ENCODE assay signal across 12 cellular contexts in genomic region chr7:38863609-38864291, GRCh38. TPM values are rescaled to one million over a fixed set of nuclear protein-coding genes. Genes with fewer than 3 reads are reported as not detected.
DNase-seq lines count a peak whose midpoint lies in the region; ATAC-seq and TF ChIP-seq lines count a peak whose summit lies in the region.
"Had no signal": no experiment of that assay in that cellular context is flagged by ENCODE, and none has a peak within 500 bp of the region (broad histone marks: within the 10 kb centered on the region; RNA-seq: fewer than 3 reads in every experiment).

No MANE protein-coding gene starts in this region.

- H3K36me3 Mint-ChIP-seq in naive thymus-derived CD4-positive, alpha-beta T cell = peaks cover 0 to 37% (median 24%) of the 10 kb centered on the region in 5 donors

- H3K56ac ChIP-seq in IMR-90 (ENCODE audit: extremely low read depth, insufficient read depth, low read length) = no peak overlapping the region

- H3K14ac ChIP-seq in IMR-90 (replicated peaks; ENCODE audit: low read depth, low read length) = no peak overlapping the region

- H4K20me1 ChIP-seq in IMR-90 (ENCODE audit: insufficient read depth, low read length) = no peaks in the 10 kb centered on the region

- no peaks in the 10 kb centered on the region for H3K9me3 Mint-ChIP-seq in naive thymus-derived CD4-positive, alpha-beta T cell
- H3K9me3 Mint-ChIP-seq: activated naive CD4-positive, alpha-beta T cell treated with anti-CD3 and anti-CD28 coated beads for 36 hours had no signal

- BruUV-seq in IMR-90 (replicated peaks; lab: Mats Ljungman, UMichigan) = no TSS peak

- no peak for TF ChIP-seq EP300 in stomach (IDR thresholded peaks at IDR 0.05)

- POLR2A ChIA-PET in IMR-90 (lab: Charles Lee; ENCODE audit: unreplicated experiment) = no interaction called here
- POLR2A ChIA-PET in naive thymus-derived CD4-positive, alpha-beta T cell (lab: Charles Lee) = no interaction called here

- H3K79me1 ChIP-seq in IMR-90 (ENCODE audit: low read depth in 1 of 2, low read length in 2 of 2) = peaks cover 0 to 3% of the 10 kb centered on the region in 2 experiments; a peak in 2 of 4 replicates

- no peak overlapping the region for H2BK5ac ChIP-seq in IMR-90 (ENCODE audit: low read depth, low read length, poor library complexity, severe bottlenecking)

- no peak overlapping the region for H4K8ac ChIP-seq in IMR-90 (ENCODE audit: low read depth in 2 of 2, low read length in 2 of 2)

- H3K4me1 ChIP-seq in IMR-90 (ENCODE audit: control insufficient read depth, insufficient read depth, low read length) = no peaks in the 10 kb centered on the region
- H3K4me1 ChIP-seq in stomach = peaks cover 0 to 3% (median 0%) of the 10 kb centered on the region in 4 donors
- H3K4me1 ChIP-seq in naive thymus-derived CD4-positive, alpha-beta T cell (ENCODE audit: control insufficient read depth in 2 of 2, insufficient read depth in 2 of 2, low read length in 2 of 2) = no peaks in the 10 kb centered on the region
- H3K4me1 ChIP-seq in SJCRH30 = peaks cover 6% of the 10 kb centered on the region; the same call in 1 of the 2 replicates

- no peak overlapping the region for H3K9ac ChIP-seq in IMR-90 (ENCODE audit: low read depth, low read length)
- H3K9ac ChIP-seq: GM23248 had no signal

- H2AFZ ChIP-seq in IMR-90 (replicated peaks; ENCODE audit: low read length, poor library complexity) = no peak overlapping the region
- H2AFZ ChIP-seq: GM23248 had no signal

- H3K27me3 ChIP-seq in IMR-90 (ENCODE audit: control insufficient read depth, insufficient read depth, low read length) = no peaks in the 10 kb centered on the region
- H3K27me3 ChIP-seq in stomach = no peaks in the 10 kb centered on the region
- H3K27me3 ChIP-seq in naive thymus-derived CD4-positive, alpha-beta T cell (ENCODE audit: control insufficient read depth in 2 of 2, insufficient read depth in 2 of 2, low read length in 2 of 2) = no peaks in the 10 kb centered on the region
- H3K27me3 ChIP-seq in SJCRH30 = no peaks in the 10 kb centered on the region
- H3K27me3 ChIP-seq: transverse colon had no signal

- H3K23ac ChIP-seq in IMR-90 (ENCODE audit: low read depth, low read length) = no peak overlapping the region

- no peak for ATAC-seq in IMR-90 (ENCODE audit: low read depth)
- no peak for ATAC-seq in naive thymus-derived CD4-positive, alpha-beta T cell
- ATAC-seq: activated CD4-positive, CD25-positive, alpha-beta regulatory T cell treated with anti-CD3 and anti-CD28 coated beads, Interleukin-2, amount 50 U/mL, for 24 hours had no signal

- H3K18ac ChIP-seq in IMR-90 (ENCODE audit: low read depth, low read length) = no peak overlapping the region

- intact Hi-C loops in IMR-90 (cut with micrococcal nuclease) (no loop called here), head of caudate nucleus (cut with DNase I) (no loop called here), stomach (cut with DNase I; ENCODE audit: low total_unique reads) (no loop called here)
- intact Hi-C loops in naive thymus-derived CD4-positive, alpha-beta T cell (cut with micrococcal nuclease) = no loop called here

- H2BK15ac ChIP-seq in IMR-90 (ENCODE audit: low read depth, low read length) = no peak overlapping the region

- H3K9me1 ChIP-seq in IMR-90 (ENCODE audit: insufficient read depth, low read length) = no peaks in the 10 kb centered on the region; the same call in 1 of the 2 replicates

- DNase-seq in IMR-90 (no peak), NCI-H748 (lab: John Stamatoyannopoulos, UW; ENCODE audit: unreplicated experiment) (peak; percentile 71), head of caudate nucleus (peak in 34 of 42 donors; percentile 9 to 78 (median 46)), stomach (peak; percentile 33), inferior parietal cortex (ENCODE audit: extremely low spot score) (no peak), SJCRH30 (no peak)
- no peak for DNase-seq in naive thymus-derived CD4-positive, alpha-beta T cell
- DNase-seq: activated naive CD4-positive, alpha-beta T cell treated with anti-CD3 and anti-CD28 coated beads for 36 hours; occipital lobe; transverse colon had no signal

- no peak overlapping the region for H3K4me2 ChIP-seq in IMR-90 (ENCODE audit: low read depth, low read length)

- no peak overlapping the region for H2BK120ac ChIP-seq in IMR-90 (ENCODE audit: low read depth, low read length)

- no peak overlapping the region for H4K5ac ChIP-seq in IMR-90 (ENCODE audit: low read depth, low read length)

- H2BK20ac ChIP-seq in IMR-90 (ENCODE audit: low read depth, low read length) = no peak overlapping the region

- no peak overlapping the region for H2AK5ac ChIP-seq in IMR-90 (ENCODE audit: low read depth, low read length)

- H4K91ac ChIP-seq in IMR-90 (ENCODE audit: insufficient read depth, low read depth, low read length) = no peak overlapping the region

- no peak overlapping the region for H3K4me3 Mint-ChIP-seq in naive thymus-derived CD4-positive, alpha-beta T cell
- H3K4me3 Mint-ChIP-seq: activated naive CD4-positive, alpha-beta T cell treated with anti-CD3 and anti-CD28 coated beads for 36 hours had no signal

- no peak for TF ChIP-seq RAD21 in IMR-90 (IDR thresholded peaks at IDR 0.05; ENCODE audit: low read length)

- CTCF ChIA-PET in IMR-90 (lab: Yijun Ruan, JAX) = no interaction called here
- CTCF ChIA-PET in naive thymus-derived CD4-positive, alpha-beta T cell (lab: Charles Lee) = no interaction called here

- in situ Hi-C loops in IMR-90 (cut with MboI; ENCODE audit: low sequenced_read_pairs) = no loop called here

- H3K4me1 Mint-ChIP-seq in naive thymus-derived CD4-positive, alpha-beta T cell = peaks cover 0 to 4% (median 0%) of the 10 kb centered on the region in 7 donors

- H2AK9ac ChIP-seq in IMR-90 (replicated peaks; ENCODE audit: low read depth, low read length, poor library complexity) = no peak overlapping the region

- TF ChIP-seq CTCF in IMR-90 (conservative IDR thresholded peaks at IDR 0.05; ENCODE audit: low read depth, low read length) = no peak
- no peak for TF ChIP-seq CTCF in stomach (IDR thresholded peaks at IDR 0.05)

- WGBS in IMR-90 (ENCODE audit: extremely low coverage in 2 of 2, insufficient read length in 1 of 2), 2 experiments = no CpG with 5 or more reads among the region's 7 CpGs
- 45 to 72% (median 57%) methylated on average over 7 of the region's 7 CpGs for WGBS in stomach, 5 donors

- H3K4ac ChIP-seq in IMR-90 (ENCODE audit: low read depth, low read length) = no peak overlapping the region

- no peaks in the 10 kb centered on the region for H3K27me3 Mint-ChIP-seq in naive thymus-derived CD4-positive, alpha-beta T cell

- TF ChIP-seq POLR2A in IMR-90 (IDR thresholded peaks at IDR 0.05; ENCODE audit: low read depth, low read length) (no peak), stomach (IDR thresholded peaks at IDR 0.05) (no peak)

- H3K36me3 ChIP-seq in IMR-90 (ENCODE audit: control insufficient read depth, insufficient read depth, low read length) (peaks cover 12% of the 10 kb centered on the region), stomach (peaks cover 3 to 54% (median 35%) of the 10 kb centered on the region in 4 donors), SJCRH30 (peaks cover 10% of the 10 kb centered on the region; the same call in 1 of the 2 replicates)
- peaks cover 0 to 28% (median 5%) of the 10 kb centered on the region in 3 experiments for H3K36me3 ChIP-seq in naive thymus-derived CD4-positive, alpha-beta T cell (ENCODE audit: control insufficient read depth in 2 of 3, insufficient read depth in 3 of 3, low read length in 3 of 3)

- peak overlapping the region in 1 of 9 donors; percentile 48 for H3K27ac Mint-ChIP-seq in naive thymus-derived CD4-positive, alpha-beta T cell
- H3K27ac Mint-ChIP-seq: activated naive CD4-positive, alpha-beta T cell treated with anti-CD3 and anti-CD28 coated beads for 36 hours had no signal

- no peaks in the 10 kb centered on the region for H3K9me3 ChIP-seq in IMR-90 (ENCODE audit: control insufficient read depth, insufficient read depth, low read length)
- H3K9me3 ChIP-seq in stomach = no peaks in the 10 kb centered on the region
- H3K9me3 ChIP-seq in naive thymus-derived CD4-positive, alpha-beta T cell (ENCODE audit: control insufficient read depth in 2 of 3, low read length in 3 of 3) = no peaks in the 10 kb centered on the region
- no peaks in the 10 kb centered on the region for H3K9me3 ChIP-seq in SJCRH30 (replicated peaks)
- H3K9me3 ChIP-seq: transverse colon had no signal

- H3K4me3 ChIP-seq in IMR-90 (ENCODE audit: insufficient read depth, low read depth, low read length) = no peak overlapping the region
- H3K4me3 ChIP-seq in stomach = no peak overlapping the region
- H3K4me3 ChIP-seq in naive thymus-derived CD4-positive, alpha-beta T cell (ENCODE audit: low read length) = no peak overlapping the region
- no peak overlapping the region for H3K4me3 ChIP-seq in SJCRH30
- H3K4me3 ChIP-seq: GM23248, transverse colon had no signal

- dilution Hi-C loops in IMR-90 (cut with HindIII; ENCODE audit: low sequenced_read_pairs, unreplicated experiment) = no loop called here

- no peak overlapping the region for H3K27ac ChIP-seq in IMR-90 (ENCODE audit: insufficient read depth, low read length)
- no peak overlapping the region for H3K27ac ChIP-seq in stomach
- no peak overlapping the region for H3K27ac ChIP-seq in naive thymus-derived CD4-positive, alpha-beta T cell (ENCODE audit: low read depth, low read length)
- H3K27ac ChIP-seq in SJCRH30 = no peak overlapping the region
- H3K27ac ChIP-seq: GM23248, transverse colon had no signal

TF ChIP-seq in IMR-90, 13 proteins besides CTCF, POLR2A, EP300 and RAD21:
- no peak for TF ChIP-seq ELK1 (IDR thresholded peaks at IDR 0.05; ENCODE audit: borderline replicate concordance, low read depth, low read length)
- peak; percentile 64 for TF ChIP-seq CEBPB (IDR thresholded peaks at IDR 0.05; ENCODE audit: low read depth, low read length)

RNA-seq across cellular contexts. Expression of gene VPS41, which starts 45.2 kb away (rescaled TPM):
- total RNA-seq in IMR-90 (2012; rRNA removed) (28.0 and 51.9 TPM in 2 replicates), stomach (100 to 1,000 TPM in 1 of 5 donors, 10 to 100 TPM in 4; 41.1 to 122 (median 53.1) TPM)
- polyA plus RNA-seq in IMR-90 (2012; rRNA removed) (11.4 and 16.0 TPM in 2 replicates), stomach (10 to 100 TPM in 1 of 3 donors, 1 to 10 TPM in 2; 8.2 to 11.0 (median 9.1) TPM)
- polyA plus RNA-seq in IMR-90 (2012; cell fraction: cytosol; rRNA removed) = 3.6 TPM in 2 replicates
- polyA plus RNA-seq in IMR-90 (2012; cell fraction: nucleus; rRNA removed; ENCODE audit: low replicate concordance) = 6.2 and 30.2 TPM in 2 replicates
- total RNA-seq in naive thymus-derived CD4-positive, alpha-beta T cell = 10 to 100 TPM; 37.1 to 65.0 (median 64.5) TPM
- 10 to 100 TPM; 33.1 to 34.6 TPM for polyA plus RNA-seq in naive thymus-derived CD4-positive, alpha-beta T cell
- 37.3 and 37.4 TPM in 2 replicates for total RNA-seq in SJCRH30 (2014; rRNA removed; shearing (Covaris generic))

Comparison
In these comparisons a context has a peak if more than half of its experiments do, and no peak if none do; other contexts are left out.
1. DNase-seq: peak in NCI-H748 (single experiment), head of caudate nucleus (34 of 42) and stomach (single experiment); none in IMR-90 (single experiment), naive thymus-derived CD4-positive, alpha-beta T cell (0 of 9), inferior parietal cortex (single experiment) and SJCRH30 (0 of 2).